Comparison of ENCODE assay signal across 1 cellular context in the genomic region with DNA sequence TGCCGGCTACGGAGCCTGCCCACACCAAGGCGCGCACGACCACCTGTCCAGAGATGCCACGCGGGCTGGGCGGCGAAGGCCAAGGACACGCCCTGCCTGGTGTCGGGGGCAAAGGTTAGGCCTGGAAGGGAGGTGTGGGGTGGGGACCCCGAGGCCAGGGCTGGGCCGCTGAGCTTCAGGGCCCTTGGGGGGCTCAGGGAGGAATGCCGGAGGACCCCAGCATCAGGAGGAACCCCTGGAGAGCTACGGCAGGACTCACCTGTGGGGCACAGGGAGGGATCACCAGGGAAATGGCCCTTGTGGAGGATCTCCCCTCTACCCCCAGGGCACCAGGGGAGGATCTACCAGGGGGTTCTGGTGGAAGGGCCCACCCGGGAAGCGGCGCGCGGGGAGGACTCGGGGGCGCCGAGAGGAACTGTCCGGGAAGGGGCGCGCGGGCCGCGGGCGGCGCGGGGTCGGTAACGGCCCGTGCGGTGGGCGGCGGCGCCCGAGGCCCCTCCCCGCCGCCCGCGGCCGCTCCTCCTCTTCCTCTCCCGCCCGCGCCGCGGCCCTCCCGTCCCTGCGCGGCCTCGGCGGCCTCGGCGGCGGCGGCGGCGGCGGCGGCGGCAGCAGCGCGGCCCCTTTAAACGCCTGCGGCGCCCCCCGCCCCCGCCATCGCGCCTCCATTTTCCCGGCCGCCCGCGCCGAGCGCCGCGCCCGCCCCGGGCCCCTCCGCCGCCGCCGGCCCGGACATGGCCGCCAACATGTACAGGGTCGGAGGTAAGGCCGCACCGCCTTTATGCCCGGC.
A peak's percentile ranks its signal among the peaks of the same experiment; 100 is the strongest.
TF ChIP-seq lines count a peak whose summit lies in the region.

A gene (plus strand): TSS at position 523 of the 787 bp plus-strand sequence. CDS start 209 bp downstream, at position 732.

TF ChIP-seq in HepG2, 621 proteins besides CTCF, POLR2A, EP300 and RAD21 (continued from another document and continues in another):
- TF ChIP-seq, protein P1, sequence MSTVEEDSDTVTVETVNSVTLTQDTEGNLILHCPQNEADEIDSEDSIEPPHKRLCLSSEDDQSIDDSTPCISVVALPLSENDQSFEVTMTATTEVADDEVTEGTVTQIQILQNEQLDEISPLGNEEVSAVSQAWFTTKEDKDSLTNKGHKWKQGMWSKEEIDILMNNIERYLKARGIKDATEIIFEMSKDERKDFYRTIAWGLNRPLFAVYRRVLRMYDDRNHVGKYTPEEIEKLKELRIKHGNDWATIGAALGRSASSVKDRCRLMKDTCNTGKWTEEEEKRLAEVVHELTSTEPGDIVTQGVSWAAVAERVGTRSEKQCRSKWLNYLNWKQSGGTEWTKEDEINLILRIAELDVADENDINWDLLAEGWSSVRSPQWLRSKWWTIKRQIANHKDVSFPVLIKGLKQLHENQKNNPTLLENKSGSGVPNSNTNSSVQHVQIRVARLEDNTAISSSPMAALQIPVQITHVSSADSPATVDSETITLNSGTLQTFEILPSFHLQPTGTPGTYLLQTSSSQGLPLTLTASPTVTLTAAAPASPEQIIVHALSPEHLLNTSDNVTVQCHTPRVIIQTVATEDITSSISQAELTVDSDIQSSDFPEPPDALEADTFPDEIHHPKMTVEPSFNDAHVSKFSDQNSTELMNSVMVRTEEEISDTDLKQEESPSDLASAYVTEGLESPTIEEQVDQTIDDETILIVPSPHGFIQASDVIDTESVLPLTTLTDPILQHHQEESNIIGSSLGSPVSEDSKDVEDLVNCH (CRISPR knock-in tag; IDR thresholded peaks at IDR 0.05): no peak
- TF ChIP-seq RXRA (CRISPR knock-in tag; IDR thresholded peaks at IDR 0.05) (peak; percentile 73), JUNB (CRISPR knock-in tag; IDR thresholded peaks at IDR 0.05; ENCODE audit: borderline replicate concordance) (no peak), ISL2 (CRISPR knock-in tag; IDR thresholded peaks at IDR 0.05) (no peak), TOE1 (CRISPR knock-in tag; IDR thresholded peaks at IDR 0.05) (no peak), ARNT2 (CRISPR knock-in tag; IDR thresholded peaks at IDR 0.05; ENCODE audit: low read depth) (peak; percentile 65; the same call in 1 of the 2 replicates), NR3C1 (CRISPR knock-in tag; IDR thresholded peaks at IDR 0.05) (no peak), ZNF446 (CRISPR knock-in tag; IDR thresholded peaks at IDR 0.05) (0 out of 2 replicates have a peak, but pooled peaks have one; percentile 43), DNMT3B (CRISPR knock-in tag; conservative IDR thresholded peaks at IDR 0.05) (no peak), ZNF264 (CRISPR knock-in tag; IDR thresholded peaks at IDR 0.05) (no peak), SRY (CRISPR knock-in tag; IDR thresholded peaks at IDR 0.05) (no peak), HHEX (CRISPR knock-in tag; IDR thresholded peaks at IDR 0.05) (no peak), MBNL3 (CRISPR knock-in tag; conservative IDR thresholded peaks at IDR 0.05) (no peak), ZFAT (CRISPR knock-in tag; conservative IDR thresholded peaks at IDR 0.05) (no peak), ZNF720 (CRISPR knock-in tag; IDR thresholded peaks at IDR 0.05) (no peak), SYNCRIP (IDR thresholded peaks at IDR 0.05; ENCODE audit: insufficient read depth, low read depth, low read length) (no peak), ZNF75D (CRISPR knock-in tag; IDR thresholded peaks at IDR 0.05; ENCODE audit: borderline replicate concordance) (no peak), PCBP2 (optimal IDR thresholded peaks at IDR 0.05; ENCODE audit: low read depth, low read length, poor library complexity, severe bottlenecking) (no peak), NONO (IDR thresholded peaks at IDR 0.05) (no peak), NONO (CRISPR knock-in tag; conservative IDR thresholded peaks at IDR 0.05) (peak; percentile 83), JDP2 (CRISPR knock-in tag; IDR thresholded peaks at IDR 0.05; ENCODE audit: borderline replicate concordance) (no peak), ZNF329 (CRISPR knock-in tag; IDR thresholded peaks at IDR 0.05; ENCODE audit: low read depth) (no peak), ZNF484 (CRISPR knock-in tag; IDR thresholded peaks at IDR 0.05; ENCODE audit: borderline replicate concordance, low read depth) (no peak), TCF12 (IDR thresholded peaks at IDR 0.05) (no peak), TCF12 (CRISPR knock-in tag; IDR thresholded peaks at IDR 0.05) (no peak), SRF (IDR thresholded peaks at IDR 0.05; ENCODE audit: low read depth, low read length) (no peak), FOXA3 (CRISPR knock-in tag; IDR thresholded peaks at IDR 0.05) (no peak), MEIS1 (CRISPR knock-in tag; IDR thresholded peaks at IDR 0.05; ENCODE audit: borderline replicate concordance) (peak; percentile 78), ZMAT3 (CRISPR knock-in tag; conservative IDR thresholded peaks at IDR 0.05) (peak; percentile 61), ZBTB7B (CRISPR knock-in tag; IDR thresholded peaks at IDR 0.05) (peak; percentile 96), NBN (conservative IDR thresholded peaks at IDR 0.05) (no peak), ZNF256 (CRISPR knock-in tag; conservative IDR thresholded peaks at IDR 0.05) (no peak), MTF1 (CRISPR knock-in tag; IDR thresholded peaks at IDR 0.05) (no peak), JUN (CRISPR knock-in tag; IDR thresholded peaks at IDR 0.05) (peak; percentile 49; the same call in 1 of the 2 replicates), ZNF136 (CRISPR knock-in tag; IDR thresholded peaks at IDR 0.05; ENCODE audit: low read depth) (no peak), RELA (CRISPR knock-in tag; IDR thresholded peaks at IDR 0.05) (no peak), RBFOX2 (IDR thresholded peaks at IDR 0.05; ENCODE audit: low read depth, low read length) (peak; percentile 80), SNAPC2 (CRISPR knock-in tag; IDR thresholded peaks at IDR 0.05) (0 out of 2 replicates have a peak, but pooled peaks have one; percentile 22), KAT7 (CRISPR knock-in tag; IDR thresholded peaks at IDR 0.05; ENCODE audit: borderline replicate concordance) (no peak), ZNF564 (CRISPR knock-in tag; IDR thresholded peaks at IDR 0.05) (no peak), PLRG1 (conservative IDR thresholded peaks at IDR 0.05) (no peak), ZNF354B (CRISPR knock-in tag; IDR thresholded peaks at IDR 0.05) (peak; percentile 94; the same call in 1 of the 2 replicates), SRSF9 (IDR thresholded peaks at IDR 0.05; ENCODE audit: borderline replicate concordance, insufficient read depth, low read depth, low read length, poor library complexity, severe bottlenecking) (no peak), ZBTB8A (CRISPR knock-in tag; IDR thresholded peaks at IDR 0.05; ENCODE audit: borderline replicate concordance, low read depth) (no peak), ZNF225 (CRISPR knock-in tag; IDR thresholded peaks at IDR 0.05) (0 out of 2 replicates have a peak, but pooled peaks have one; percentile 46)
- TF ChIP-seq, protein P2, sequence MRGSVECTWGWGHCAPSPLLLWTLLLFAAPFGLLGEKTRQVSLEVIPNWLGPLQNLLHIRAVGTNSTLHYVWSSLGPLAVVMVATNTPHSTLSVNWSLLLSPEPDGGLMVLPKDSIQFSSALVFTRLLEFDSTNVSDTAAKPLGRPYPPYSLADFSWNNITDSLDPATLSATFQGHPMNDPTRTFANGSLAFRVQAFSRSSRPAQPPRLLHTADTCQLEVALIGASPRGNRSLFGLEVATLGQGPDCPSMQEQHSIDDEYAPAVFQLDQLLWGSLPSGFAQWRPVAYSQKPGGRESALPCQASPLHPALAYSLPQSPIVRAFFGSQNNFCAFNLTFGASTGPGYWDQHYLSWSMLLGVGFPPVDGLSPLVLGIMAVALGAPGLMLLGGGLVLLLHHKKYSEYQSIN (CRISPR knock-in tag; IDR thresholded peaks at IDR 0.05; ENCODE audit: borderline replicate concordance): no peak
- TF ChIP-seq, protein P3, sequence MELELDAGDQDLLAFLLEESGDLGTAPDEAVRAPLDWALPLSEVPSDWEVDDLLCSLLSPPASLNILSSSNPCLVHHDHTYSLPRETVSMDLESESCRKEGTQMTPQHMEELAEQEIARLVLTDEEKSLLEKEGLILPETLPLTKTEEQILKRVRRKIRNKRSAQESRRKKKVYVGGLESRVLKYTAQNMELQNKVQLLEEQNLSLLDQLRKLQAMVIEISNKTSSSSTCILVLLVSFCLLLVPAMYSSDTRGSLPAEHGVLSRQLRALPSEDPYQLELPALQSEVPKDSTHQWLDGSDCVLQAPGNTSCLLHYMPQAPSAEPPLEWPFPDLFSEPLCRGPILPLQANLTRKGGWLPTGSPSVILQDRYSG (CRISPR knock-in tag; IDR thresholded peaks at IDR 0.05): 0 out of 2 replicates have a peak, but pooled peaks have one; percentile 46
- TF ChIP-seq, protein P4, sequence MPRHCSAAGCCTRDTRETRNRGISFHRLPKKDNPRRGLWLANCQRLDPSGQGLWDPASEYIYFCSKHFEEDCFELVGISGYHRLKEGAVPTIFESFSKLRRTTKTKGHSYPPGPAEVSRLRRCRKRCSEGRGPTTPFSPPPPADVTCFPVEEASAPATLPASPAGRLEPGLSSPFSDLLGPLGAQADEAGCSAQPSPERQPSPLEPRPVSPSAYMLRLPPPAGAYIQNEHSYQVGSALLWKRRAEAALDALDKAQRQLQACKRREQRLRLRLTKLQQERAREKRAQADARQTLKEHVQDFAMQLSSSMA (CRISPR knock-in tag; IDR thresholded peaks at IDR 0.05): no peak
- TF ChIP-seq, protein P5, sequence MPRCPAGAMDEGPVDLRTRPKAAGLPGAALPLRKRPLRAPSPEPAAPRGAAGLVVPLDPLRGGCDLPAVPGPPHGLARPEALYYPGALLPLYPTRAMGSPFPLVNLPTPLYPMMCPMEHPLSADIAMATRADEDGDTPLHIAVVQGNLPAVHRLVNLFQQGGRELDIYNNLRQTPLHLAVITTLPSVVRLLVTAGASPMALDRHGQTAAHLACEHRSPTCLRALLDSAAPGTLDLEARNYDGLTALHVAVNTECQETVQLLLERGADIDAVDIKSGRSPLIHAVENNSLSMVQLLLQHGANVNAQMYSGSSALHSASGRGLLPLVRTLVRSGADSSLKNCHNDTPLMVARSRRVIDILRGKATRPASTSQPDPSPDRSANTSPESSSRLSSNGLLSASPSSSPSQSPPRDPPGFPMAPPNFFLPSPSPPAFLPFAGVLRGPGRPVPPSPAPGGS (CRISPR knock-in tag; IDR thresholded peaks at IDR 0.05): 0 out of 2 replicates have a peak, but pooled peaks have one; percentile 40
- TF ChIP-seq, protein P6, sequence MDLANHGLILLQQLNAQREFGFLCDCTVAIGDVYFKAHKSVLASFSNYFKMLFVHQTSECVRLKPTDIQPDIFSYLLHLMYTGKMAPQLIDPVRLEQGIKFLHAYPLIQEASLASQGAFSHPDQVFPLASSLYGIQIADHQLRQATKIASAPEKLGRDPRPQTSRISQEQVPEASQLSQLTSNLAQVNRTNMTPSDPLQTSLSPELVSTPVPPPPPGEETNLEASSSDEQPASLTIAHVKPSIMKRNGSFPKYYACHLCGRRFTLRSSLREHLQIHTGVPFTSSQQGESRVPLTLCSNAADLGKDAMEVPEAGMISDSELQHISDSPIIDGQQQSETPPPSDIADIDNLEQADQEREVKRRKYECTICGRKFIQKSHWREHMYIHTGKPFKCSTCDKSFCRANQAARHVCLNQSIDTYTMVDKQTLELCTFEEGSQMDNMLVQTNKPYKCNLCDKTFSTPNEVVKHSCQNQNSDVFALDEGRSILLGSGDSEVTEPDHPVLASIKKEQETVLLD (CRISPR knock-in tag; IDR thresholded peaks at IDR 0.05; ENCODE audit: low read depth): peak; percentile 69; the same call in 1 of the 2 replicates
- TF ChIP-seq, protein P7, sequence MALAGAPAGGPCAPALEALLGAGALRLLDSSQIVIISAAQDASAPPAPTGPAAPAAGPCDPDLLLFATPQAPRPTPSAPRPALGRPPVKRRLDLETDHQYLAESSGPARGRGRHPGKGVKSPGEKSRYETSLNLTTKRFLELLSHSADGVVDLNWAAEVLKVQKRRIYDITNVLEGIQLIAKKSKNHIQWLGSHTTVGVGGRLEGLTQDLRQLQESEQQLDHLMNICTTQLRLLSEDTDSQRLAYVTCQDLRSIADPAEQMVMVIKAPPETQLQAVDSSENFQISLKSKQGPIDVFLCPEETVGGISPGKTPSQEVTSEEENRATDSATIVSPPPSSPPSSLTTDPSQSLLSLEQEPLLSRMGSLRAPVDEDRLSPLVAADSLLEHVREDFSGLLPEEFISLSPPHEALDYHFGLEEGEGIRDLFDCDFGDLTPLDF (CRISPR knock-in tag; IDR thresholded peaks at IDR 0.05): peak; percentile 65; the same call in 1 of the 2 replicates
- TF ChIP-seq, protein P8, sequence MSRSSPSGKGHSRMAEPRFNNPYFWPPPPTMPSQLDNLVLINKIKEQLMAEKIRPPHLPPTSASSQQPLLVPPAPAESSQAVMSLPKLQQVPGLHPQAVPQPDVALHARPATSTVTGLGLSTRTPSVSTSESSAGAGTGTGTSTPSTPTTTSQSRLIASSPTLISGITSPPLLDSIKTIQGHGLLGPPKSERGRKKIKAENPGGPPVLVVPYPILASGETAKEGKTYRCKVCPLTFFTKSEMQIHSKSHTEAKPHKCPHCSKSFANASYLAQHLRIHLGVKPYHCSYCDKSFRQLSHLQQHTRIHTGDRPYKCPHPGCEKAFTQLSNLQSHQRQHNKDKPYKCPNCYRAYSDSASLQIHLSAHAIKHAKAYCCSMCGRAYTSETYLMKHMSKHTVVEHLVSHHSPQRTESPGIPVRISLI (CRISPR knock-in tag; IDR thresholded peaks at IDR 0.05; ENCODE audit: borderline replicate concordance): no peak
- TF ChIP-seq, protein P9, sequence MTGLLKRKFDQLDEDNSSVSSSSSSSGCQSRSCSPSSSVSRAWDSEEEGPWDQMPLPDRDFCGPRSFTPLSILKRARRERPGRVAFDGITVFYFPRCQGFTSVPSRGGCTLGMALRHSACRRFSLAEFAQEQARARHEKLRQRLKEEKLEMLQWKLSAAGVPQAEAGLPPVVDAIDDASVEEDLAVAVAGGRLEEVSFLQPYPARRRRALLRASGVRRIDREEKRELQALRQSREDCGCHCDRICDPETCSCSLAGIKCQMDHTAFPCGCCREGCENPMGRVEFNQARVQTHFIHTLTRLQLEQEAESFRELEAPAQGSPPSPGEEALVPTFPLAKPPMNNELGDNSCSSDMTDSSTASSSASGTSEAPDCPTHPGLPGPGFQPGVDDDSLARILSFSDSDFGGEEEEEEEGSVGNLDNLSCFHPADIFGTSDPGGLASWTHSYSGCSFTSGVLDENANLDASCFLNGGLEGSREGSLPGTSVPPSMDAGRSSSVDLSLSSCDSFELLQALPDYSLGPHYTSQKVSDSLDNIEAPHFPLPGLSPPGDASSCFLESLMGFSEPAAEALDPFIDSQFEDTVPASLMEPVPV (CRISPR knock-in tag; IDR thresholded peaks at IDR 0.05): peak; percentile 84
- TF ChIP-seq, protein P10, sequence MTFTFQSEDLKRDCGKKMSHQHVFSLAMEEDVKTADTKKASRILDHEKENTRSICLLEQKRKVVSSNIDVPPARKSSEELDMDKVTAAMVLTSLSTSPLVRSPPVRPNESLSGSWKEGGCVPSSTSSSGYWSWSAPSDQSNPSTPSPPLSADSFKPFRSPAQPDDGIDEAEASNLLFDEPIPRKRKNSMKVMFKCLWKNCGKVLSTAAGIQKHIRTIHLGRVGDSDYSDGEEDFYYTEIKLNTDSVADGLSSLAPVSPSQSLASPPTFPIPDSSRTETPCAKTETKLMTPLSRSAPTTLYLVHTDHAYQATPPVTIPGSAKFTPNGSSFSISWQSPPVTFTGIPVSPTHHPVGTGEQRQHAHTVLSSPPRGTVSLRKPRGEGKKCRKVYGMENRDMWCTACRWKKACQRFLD (CRISPR knock-in tag; IDR thresholded peaks at IDR 0.05; ENCODE audit: borderline replicate concordance): no peak
